Comparison of ENCODE assay signal across 6 cellular contexts in genomic region chr15:81962438-81962837, GRCh38.
"Had no signal": no experiment of that assay in that cellular context is flagged by ENCODE, and none has a peak within 500 bp of the region (broad histone marks: within the 10 kb centered on the region; RNA-seq: fewer than 3 reads in every experiment).

No MANE protein-coding gene starts in this region.

- H3K4me3 ChIP-seq: GM23338, K562 had no signal

- DNase-seq: H9, HCEC 1CT, IMR-90, KG1 had no signal
